ENCODE assay signal across 8 cellular contexts in genomic region chr1:12230549-12231275, GRCh38. TPM values are rescaled to one million over a fixed set of nuclear protein-coding genes. Genes with fewer than 3 reads are reported as not detected.
DNase-seq lines count a peak whose midpoint lies in the region; ATAC-seq and TF ChIP-seq lines count a peak whose summit lies in the region.

No MANE protein-coding gene starts in this region.

- ATAC-seq in GM18498 (IDR thresholded peaks at IDR 0.05; ENCODE audit: unreplicated experiment), result peak; percentile 20

- 1 to 2% methylated on average over 36 of the region's 36 CpGs for WGBS in sigmoid colon, 2 donors

- H3K4me1 ChIP-seq in iPS-15b (ENCODE audit: control insufficient read depth, insufficient read depth, low read length) (peaks cover 4% of the 10 kb centered on the region), sigmoid colon (peaks cover 0 to 19% (median 15%) of the 10 kb centered on the region in 4 donors)

- H3K36me3 ChIP-seq in KOPT-K1 (ENCODE audit: insufficient read depth, low read length) (peaks cover 8% of the 10 kb centered on the region; the same call in 1 of the 2 replicates), iPS-15b (ENCODE audit: control insufficient read depth, insufficient read depth, low read length) (no peaks in the 10 kb centered on the region), sigmoid colon (peaks cover 0 to 17% (median 5%) of the 10 kb centered on the region in 4 donors)

- peak overlapping the region; percentile 95 for H3K4me3 ChIP-seq in astrocyte of the spinal cord (ENCODE audit: low read depth, low read length)
- H3K4me3 ChIP-seq in iPS-15b (ENCODE audit: low read depth, low read length), result peak overlapping the region; percentile 85
- H3K4me3 ChIP-seq in sigmoid colon, result peak overlapping the region; percentile 87 to 94 (median 89)

- peak overlapping the region; percentile 24 for H3K9ac ChIP-seq in iPS-15b (ENCODE audit: low read depth, low read length)

- TF ChIP-seq POLR2A in sigmoid colon (IDR thresholded peaks at IDR 0.05), result no peak

- TF ChIP-seq EP300 in sigmoid colon (IDR thresholded peaks at IDR 0.05), result no peak

- TF ChIP-seq CTCF in 22Rv1 (IDR thresholded peaks at IDR 0.05) (no peak), astrocyte of the spinal cord (IDR thresholded peaks at IDR 0.05; ENCODE audit: low read depth, low read length) (no peak), sigmoid colon (IDR thresholded peaks at IDR 0.05) (no peak)

- H3K27ac ChIP-seq in 22Rv1 (peak overlapping the region; percentile 96), KOPT-K1 (ENCODE audit: low read depth, low read length, poor library complexity, severe bottlenecking) (peak overlapping the region; percentile 72), sigmoid colon (peak overlapping the region; percentile 85 to 90 (median 88))

- no peaks in the 10 kb centered on the region for H3K27me3 ChIP-seq in iPS-15b (ENCODE audit: control insufficient read depth, insufficient read depth, low read length)
- H3K27me3 ChIP-seq in sigmoid colon, result no peaks in the 10 kb centered on the region

- intact Hi-C loops in sigmoid colon (cut with DNase I), result no loop called here

- in situ Hi-C loops in astrocyte of the spinal cord (cut with HindIII; ENCODE audit: low sequenced_read_pairs), result no loop called here

- DNase-seq in astrocyte of the spinal cord (ENCODE audit: low read depth, low spot score) (no peak), sigmoid colon (peak; percentile 73), NCI-H2081 treated with DMSO at 0.1 percent for 48 hours (lab: John Stamatoyannopoulos, UW) (no peak), NCI-H2171 (lab: John Stamatoyannopoulos, UW) (no peak)

- H3K9me3 ChIP-seq in KOPT-K1 (ENCODE audit: insufficient read depth, low read length, poor library complexity, severe bottlenecking) (no peaks in the 10 kb centered on the region), iPS-15b (ENCODE audit: control insufficient read depth, insufficient read depth, low read length) (no peaks in the 10 kb centered on the region), sigmoid colon (no peaks in the 10 kb centered on the region)

RNA-seq across cellular contexts. Expression of gene VPS13D, which starts 0.9 kb away (rescaled TPM):
- 10 to 100 TPM; 49.7 to 90.8 (median 54.7) TPM for total RNA-seq in sigmoid colon
- 10 to 100 TPM in 2 of 3 donors, 1 to 10 TPM in 1; 7.6 to 27.4 (median 12.0) TPM for polyA plus RNA-seq in sigmoid colon
